In the genomic region with DNA sequence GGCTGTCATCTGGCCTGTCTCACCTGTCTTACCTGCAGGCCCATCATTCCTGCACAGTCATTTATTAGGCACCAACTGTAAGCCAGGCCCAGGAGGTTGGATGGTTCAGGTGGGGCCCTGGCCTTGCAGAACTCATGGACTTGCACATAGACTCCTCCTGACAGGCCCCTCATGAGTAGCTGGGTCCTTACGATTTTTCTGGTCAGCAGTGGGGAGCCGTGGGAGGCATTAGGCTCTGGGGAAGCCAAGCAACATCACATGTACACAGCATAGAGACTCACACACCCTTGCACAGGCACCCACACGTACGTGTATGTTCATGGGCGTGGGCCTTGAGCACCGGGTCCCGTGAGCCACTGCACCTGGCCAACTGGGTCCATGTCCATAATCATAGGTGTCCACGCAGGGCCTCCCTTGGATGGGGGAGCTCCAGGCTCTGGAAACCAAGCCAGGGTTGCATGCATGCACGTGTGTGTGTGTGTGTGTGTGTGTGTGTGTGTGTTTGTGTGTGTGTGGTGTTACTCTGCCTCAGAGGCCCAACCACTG, we compare ENCODE assay signal across 8 cellular contexts.
A peak's percentile ranks its signal among the peaks of the same experiment; 100 is the strongest.
DNase-seq lines count a peak whose midpoint lies in the region; ATAC-seq lines count a peak whose summit lies in the region.

No MANE protein-coding gene starts in this region.

- H3K36me3 Mint-ChIP-seq in activated T-cell treated with anti-CD3 and anti-CD28 coated beads, Interleukin-2, amount 50 U/mL, for 24 hours (ENCODE audit: low read depth) = peaks cover 59% of the 10 kb centered on the region
- peaks cover 4% of the 10 kb centered on the region for H3K36me3 Mint-ChIP-seq in central memory CD8-positive, alpha-beta T cell (ENCODE audit: insufficient read depth)
- H3K36me3 Mint-ChIP-seq in stimulated activated effector memory CD8-positive, alpha-beta T cell treated with anti-CD3 and anti-CD28 coated beads, Interleukin-12 subunit alpha, Interleukin-12 subunit beta, amount 100 ng/mL, for 72 hours = peaks cover 62% of the 10 kb centered on the region

- peak overlapping the region; percentile 60 for H3K4me3 Mint-ChIP-seq in activated T-cell treated with anti-CD3 and anti-CD28 coated beads, Interleukin-2, amount 50 U/mL, for 24 hours
- H3K4me3 Mint-ChIP-seq in central memory CD8-positive, alpha-beta T cell = peak overlapping the region; percentile 64
- H3K4me3 Mint-ChIP-seq in stimulated activated effector memory CD8-positive, alpha-beta T cell treated with anti-CD3 and anti-CD28 coated beads, Interleukin-12 subunit alpha, Interleukin-12 subunit beta, amount 100 ng/mL, for 72 hours = peak overlapping the region; percentile 66

- ATAC-seq in HG03460 (IDR thresholded peaks at IDR 0.05; ENCODE audit: unreplicated experiment) (peak; percentile 5), GM18867 (IDR thresholded peaks at IDR 0.05; ENCODE audit: unreplicated experiment) (no peak)
- ATAC-seq in central memory CD8-positive, alpha-beta T cell (replicated peaks; ENCODE audit: extremely low read depth, poor library complexity, severe bottlenecking) = no peak
- ATAC-seq in stimulated activated effector memory CD8-positive, alpha-beta T cell treated with anti-CD3 and anti-CD28 coated beads, Interleukin-12 subunit alpha, Interleukin-12 subunit beta, amount 100 ng/mL, for 72 hours = peak; percentile 22

- DNase-seq in activated T-cell treated with anti-CD3 and anti-CD28 coated beads, Interleukin-2, amount 50 U/mL, for 24 hours = peak; percentile 83
- DNase-seq in activated T-cell treated with anti-CD3 and anti-CD28 coated beads for 4 hours = no peak
- no peak for DNase-seq in central memory CD8-positive, alpha-beta T cell (ENCODE audit: low spot score in 2 of 2)
- no peak for DNase-seq in stimulated activated effector memory CD8-positive, alpha-beta T cell treated with anti-CD3 and anti-CD28 coated beads, Interleukin-12 subunit alpha, Interleukin-12 subunit beta, amount 100 ng/mL, for 72 hours (ENCODE audit: low spot score in 2 of 2)
- no peak for DNase-seq in NCI-H1436 (lab: John Stamatoyannopoulos, UW)
- no peak for DNase-seq in NK-92 treated with Interleukin-12 subunit alpha and Interleukin-12 subunit beta, amount 100 ng/mL, for 24 hours (lab: John Stamatoyannopoulos, UW)

- no peaks in the 10 kb centered on the region for H3K27me3 Mint-ChIP-seq in activated T-cell treated with anti-CD3 and anti-CD28 coated beads, Interleukin-2, amount 50 U/mL, for 24 hours
- H3K27me3 Mint-ChIP-seq in central memory CD8-positive, alpha-beta T cell = no peaks in the 10 kb centered on the region

- H3K4me1 Mint-ChIP-seq in activated T-cell treated with anti-CD3 and anti-CD28 coated beads, Interleukin-2, amount 50 U/mL, for 24 hours (ENCODE audit: low read depth) = peaks cover 95% of the 10 kb centered on the region
- peaks cover 48% of the 10 kb centered on the region for H3K4me1 Mint-ChIP-seq in central memory CD8-positive, alpha-beta T cell
- H3K4me1 Mint-ChIP-seq in stimulated activated effector memory CD8-positive, alpha-beta T cell treated with anti-CD3 and anti-CD28 coated beads, Interleukin-12 subunit alpha, Interleukin-12 subunit beta, amount 100 ng/mL, for 72 hours = peaks cover 84% of the 10 kb centered on the region

- H3K27ac Mint-ChIP-seq in activated T-cell treated with anti-CD3 and anti-CD28 coated beads, Interleukin-2, amount 50 U/mL, for 24 hours = peak overlapping the region; percentile 99
- peak overlapping the region; percentile 84 for H3K27ac Mint-ChIP-seq in central memory CD8-positive, alpha-beta T cell (ENCODE audit: low read depth)
- peak overlapping the region; percentile 97 for H3K27ac Mint-ChIP-seq in stimulated activated effector memory CD8-positive, alpha-beta T cell treated with anti-CD3 and anti-CD28 coated beads, Interleukin-12 subunit alpha, Interleukin-12 subunit beta, amount 100 ng/mL, for 72 hours

- H3K9me3 Mint-ChIP-seq in activated T-cell treated with anti-CD3 and anti-CD28 coated beads, Interleukin-2, amount 50 U/mL, for 24 hours = no peaks in the 10 kb centered on the region
- no peaks in the 10 kb centered on the region for H3K9me3 Mint-ChIP-seq in central memory CD8-positive, alpha-beta T cell
- H3K9me3 Mint-ChIP-seq in stimulated activated effector memory CD8-positive, alpha-beta T cell treated with anti-CD3 and anti-CD28 coated beads, Interleukin-12 subunit alpha, Interleukin-12 subunit beta, amount 100 ng/mL, for 72 hours = no peaks in the 10 kb centered on the region

Comparison
In these comparisons a context has a peak if more than half of its experiments do, and no peak if none do; other contexts are left out.
1. ATAC-seq: peak in HG03460 (single experiment) and stimulated activated effector memory CD8-positive, alpha-beta T cell treated with anti-CD3 and anti-CD28 coated beads, Interleukin-12 subunit alpha, Interleukin-12 subunit beta, amount 100 ng/mL, for 72 hours (single experiment); none in central memory CD8-positive, alpha-beta T cell (single experiment) and GM18867 (single experiment).
2. Peak in every context shown above with its lines, with median percentiles within 50 percentile points of each other: H3K27ac Mint-ChIP-seq and H3K4me3 Mint-ChIP-seq.